ENCODE assay signal across 12 cellular contexts in the genomic region with DNA sequence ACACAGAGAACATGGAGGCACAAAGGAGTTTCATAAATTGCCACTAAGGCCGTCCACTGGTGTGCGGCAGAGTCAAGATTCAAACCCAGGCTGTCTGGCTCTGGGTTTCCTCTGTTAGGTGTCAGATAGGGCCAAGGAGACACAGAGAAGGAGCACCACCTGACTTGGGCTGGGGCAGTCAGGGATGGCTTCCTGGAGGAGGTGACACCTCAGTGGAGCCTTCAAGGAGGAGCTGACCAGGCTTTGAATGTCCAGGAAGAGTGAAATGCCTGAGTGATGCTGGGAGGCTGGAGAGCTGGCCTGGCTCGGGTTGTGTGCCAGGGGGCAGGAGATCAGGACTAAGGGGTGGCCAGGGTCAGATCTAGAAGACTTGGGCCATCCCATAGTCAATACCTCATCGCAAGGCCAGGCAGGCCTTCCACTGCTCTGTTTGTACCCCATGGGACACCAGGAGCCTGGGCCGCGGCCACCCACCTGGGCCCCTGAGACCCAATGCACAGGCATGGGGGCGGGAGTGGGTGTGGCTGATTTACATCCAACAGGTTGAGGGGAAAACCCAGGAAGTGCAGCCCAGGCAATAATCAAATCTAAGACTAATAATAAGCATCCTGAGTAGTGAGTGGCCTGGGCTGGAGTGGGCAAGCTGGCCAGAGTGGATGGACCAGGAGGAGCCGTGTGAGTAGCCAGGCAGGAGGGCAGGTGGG.
"Had no signal": no experiment of that assay in that cellular context is flagged by ENCODE, and none has a peak within 500 bp of the region (broad histone marks: within the 10 kb centered on the region; RNA-seq: fewer than 3 reads in every experiment).

No MANE protein-coding gene starts in this region.

- FAIRE-seq: astrocyte, endometrium, pancreas, urothelium cell line had no signal

- H3K36me3 ChIP-seq: pancreas had no signal

- H3K36me3 Mint-ChIP-seq: immature natural killer cell had no signal

- H3K9me3 Mint-ChIP-seq: activated naive CD4-positive, alpha-beta T cell treated with anti-CD3 and anti-CD28 coated beads for 36 hours; activated T-helper 2 cell treated with anti-CD3 and anti-CD28 coated beads, Interferon-gamma antibody, Interleukin-2, Interleukin-4, amounts not matched to agents 10 μg/mL and 5 μg/mL and 100 μg/mL, durations not matched to agents 14 hours and 24 hours and 36 hours; immature natural killer cell; neural progenitor cell had no signal

- ATAC-seq: pancreas, sciatic nerve had no signal

- H3K9me3 ChIP-seq: pancreas had no signal

- H3K4me3 ChIP-seq: neural progenitor cell, pancreas had no signal

- H3K4me3 Mint-ChIP-seq: activated naive CD4-positive, alpha-beta T cell treated with anti-CD3 and anti-CD28 coated beads for 36 hours; immature natural killer cell; mesothelial cell of epicardium; neural progenitor cell had no signal

- H3K4me1 ChIP-seq: pancreas had no signal

- H3K27ac ChIP-seq: neural progenitor cell, pancreas had no signal

- H3K4me1 Mint-ChIP-seq: immature natural killer cell had no signal

- H3K27me3 ChIP-seq: neural progenitor cell, pancreas had no signal

- DNase-seq: activated CD4-positive, alpha-beta T cell treated with anti-CD3 and anti-CD28 coated beads, Interleukin-2, amount 50 U/mL, for 48 hours; activated naive CD4-positive, alpha-beta T cell treated with anti-CD3 and anti-CD28 coated beads for 36 hours; activated T-cell treated with anti-CD3 and anti-CD28 coated beads, Interleukin-2, amount 50 U/mL, for 1 hour; immature natural killer cell; pancreas had no signal

- H3K27ac Mint-ChIP-seq: activated naive CD4-positive, alpha-beta T cell treated with anti-CD3 and anti-CD28 coated beads for 36 hours; activated T-helper 2 cell treated with anti-CD3 and anti-CD28 coated beads, Interferon-gamma antibody, Interleukin-2, Interleukin-4, amounts not matched to agents 10 μg/mL and 5 μg/mL and 100 μg/mL, durations not matched to agents 14 hours and 24 hours and 36 hours; immature natural killer cell; mesothelial cell of epicardium had no signal
